In genomic region chr9:20085842-20086241, GRCh38 we compare ENCODE assay signal across 28 cellular contexts.
"Had no signal": no experiment of that assay in that cellular context is flagged by ENCODE, and none has a peak within 500 bp of the region (broad histone marks: within the 10 kb centered on the region; RNA-seq: fewer than 3 reads in every experiment).

No MANE protein-coding gene starts in this region.

- H3K4me3 Mint-ChIP-seq: naive thymus-derived CD8-positive, alpha-beta T cell; natural killer cell treated with Interleukin-12 subunit alpha and Interleukin-12 subunit beta and Interleukin-15 and Interleukin-18, amount 100 ng/mL, for 72 hours; neural progenitor cell; stimulated activated effector memory CD8-positive, alpha-beta T cell treated with anti-CD3 and anti-CD28 coated beads, Interleukin-12 subunit alpha, Interleukin-12 subunit beta, amount 100 ng/mL, for 72 hours; stimulated activated naive B cell treated with anti-CD40 and anti-IgM and Interleukin-4, amounts not matched to agents 10 μg/mL and 1 μg/mL and 100 μg/mL, for 72 hours; stimulated activated naive CD8-positive, alpha-beta T cell treated with anti-CD3 and anti-CD28 coated beads, Interleukin-15, Interleukin-2, amounts not matched to agents 100 ng/mL and 50 ng/mL, for 24 hours; type B pancreatic cell had no signal

- H2AFZ ChIP-seq: neural progenitor cell, parathyroid adenoma had no signal

- H3K9me3 Mint-ChIP-seq: natural killer cell treated with Interleukin-12 subunit alpha and Interleukin-12 subunit beta and Interleukin-15 and Interleukin-18, amount 100 ng/mL, for 72 hours; stimulated activated effector memory CD8-positive, alpha-beta T cell treated with anti-CD3 and anti-CD28 coated beads, Interleukin-12 subunit alpha, Interleukin-12 subunit beta, amount 100 ng/mL, for 72 hours; type B pancreatic cell had no signal

- H3K27me3 Mint-ChIP-seq: progenitor cell of endocrine pancreas; stimulated activated naive CD8-positive, alpha-beta T cell treated with anti-CD3 and anti-CD28 coated beads, Interleukin-15, Interleukin-2, amounts not matched to agents 100 ng/mL and 50 ng/mL, for 24 hours had no signal

- H3K4me3 ChIP-seq: neural progenitor cell, ovary, psoas muscle, right lobe of liver, sigmoid colon, stomach, thoracic aorta, tibial artery, transverse colon, upper lobe of right lung, uterus had no signal

- H3K27me3 ChIP-seq: neural progenitor cell, ovary, right lobe of liver, sigmoid colon, stomach, tibial artery, transverse colon, uterus had no signal

- H3K36me3 ChIP-seq: neural progenitor cell, ovary, right lobe of liver, sigmoid colon, stomach, thoracic aorta, tibial artery, transverse colon, upper lobe of right lung, uterus had no signal

- H3K9ac ChIP-seq: neural progenitor cell, parathyroid adenoma had no signal

- DNase-seq: naive thymus-derived CD8-positive, alpha-beta T cell; occipital lobe; ovary; posterior cingulate gyrus; psoas muscle; right cardiac atrium; right lobe of liver; sigmoid colon; small intestine; stimulated activated CD4-positive, alpha-beta T cell treated with anti-CD3 and anti-CD28 coated beads, Interleukin-15, amount 100 ng/mL, for 24 hours; stimulated activated CD4-positive, alpha-beta T cell treated with anti-CD3 and anti-CD28 coated beads, Interleukin-2, amount 100 ng/mL, for 24 hours; stimulated activated CD4-positive, alpha-beta T cell treated with anti-CD3 and anti-CD28 coated beads, Interleukin-2, amount 100 ng/mL, for 48 hours; stimulated activated CD4-positive, alpha-beta T cell treated with anti-CD3 and anti-CD28 coated beads, Interleukin-4, amount 100 ng/mL, for 24 hours; stimulated activated naive B cell treated with anti-CD40 and anti-IgM and Interleukin-4, amounts not matched to agents 10 μg/mL and 1 μg/mL and 100 μg/mL, for 72 hours; stimulated activated naive CD4-positive, alpha-beta T cell treated with Interleukin-2 at 50 U/mL for 16 hours; stomach; tibial artery; transverse colon; upper lobe of right lung; uterus had no signal

- H3K9me3 ChIP-seq: ovary, psoas muscle, right lobe of liver, thoracic aorta, tibial artery, transverse colon, upper lobe of right lung, uterus had no signal

- H3K4me1 ChIP-seq: neural progenitor cell, parathyroid adenoma, psoas muscle, right lobe of liver, sigmoid colon, stomach, tibial artery, transverse colon, upper lobe of right lung, uterus had no signal

- H3K27ac ChIP-seq: neural progenitor cell, ovary, parathyroid adenoma, psoas muscle, right lobe of liver, sigmoid colon, stomach, thoracic aorta, tibial artery, transverse colon, upper lobe of right lung, uterus had no signal

- H3K36me3 Mint-ChIP-seq: neural progenitor cell; stimulated activated effector memory CD8-positive, alpha-beta T cell treated with anti-CD3 and anti-CD28 coated beads, Interleukin-12 subunit alpha, Interleukin-12 subunit beta, amount 100 ng/mL, for 72 hours; type B pancreatic cell had no signal

- H3K4me2 ChIP-seq: neural progenitor cell had no signal

- H3K4me1 Mint-ChIP-seq: stimulated activated effector memory CD8-positive, alpha-beta T cell treated with anti-CD3 and anti-CD28 coated beads, Interleukin-12 subunit alpha, Interleukin-12 subunit beta, amount 100 ng/mL, for 72 hours had no signal

- H3K27ac Mint-ChIP-seq: naive thymus-derived CD8-positive, alpha-beta T cell; natural killer cell treated with Interleukin-12 subunit alpha and Interleukin-12 subunit beta and Interleukin-15 and Interleukin-18, amount 100 ng/mL, for 72 hours; neural progenitor cell; progenitor cell of endocrine pancreas; stimulated activated effector memory CD8-positive, alpha-beta T cell treated with anti-CD3 and anti-CD28 coated beads, Interleukin-12 subunit alpha, Interleukin-12 subunit beta, amount 100 ng/mL, for 72 hours; stimulated activated naive B cell treated with anti-CD40 and anti-IgM and Interleukin-4, amounts not matched to agents 10 μg/mL and 1 μg/mL and 100 μg/mL, for 72 hours; stimulated activated naive CD8-positive, alpha-beta T cell treated with anti-CD3 and anti-CD28 coated beads, Interleukin-15, Interleukin-2, amounts not matched to agents 100 ng/mL and 50 ng/mL, for 24 hours; type B pancreatic cell had no signal

- H3K79me2 ChIP-seq: parathyroid adenoma had no signal
